In the genomic region with DNA sequence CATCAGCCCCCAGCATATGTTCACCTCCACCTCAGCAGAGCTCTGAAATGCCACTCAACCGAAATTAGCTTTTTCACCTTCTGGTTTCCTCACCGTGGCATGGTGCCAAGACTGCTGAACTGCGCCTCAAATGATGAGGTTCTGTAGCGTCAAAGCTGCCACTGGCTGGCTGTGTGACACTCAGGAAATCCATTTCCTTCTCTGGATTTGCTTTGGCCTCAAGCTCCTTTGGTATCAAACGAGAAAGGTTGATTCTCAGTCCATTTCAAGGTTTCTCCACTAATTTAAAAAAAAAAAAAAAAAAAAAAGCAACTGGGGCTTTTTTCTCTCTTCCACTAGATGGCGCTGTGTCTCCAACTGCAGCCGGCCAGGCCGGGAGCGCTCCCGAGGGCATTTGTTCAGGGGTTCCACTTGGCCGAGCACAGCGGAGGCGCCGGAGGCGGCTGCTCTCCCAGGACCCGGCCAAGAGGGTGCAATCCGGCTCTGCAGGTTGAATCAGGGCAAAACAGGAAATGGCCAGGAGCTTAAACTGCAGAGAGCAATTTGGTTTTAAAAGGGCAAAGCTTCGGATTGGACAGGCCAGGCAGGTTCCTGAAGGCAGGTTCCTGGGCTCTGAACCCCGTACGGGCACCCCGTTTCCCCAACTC, we compare ENCODE assay signal across 8 cellular contexts. TPM values are rescaled to one million over a fixed set of nuclear protein-coding genes. Genes with fewer than 3 reads are reported as not detected.
DNase-seq lines count a peak whose midpoint lies in the region; ATAC-seq, FAIRE-seq and TF ChIP-seq lines count a peak whose summit lies in the region.

No MANE protein-coding gene starts in this region.

- peak overlapping the region; percentile 54 for H3K4me2 ChIP-seq in HepG2 (ENCODE audit: low read depth, low read length)

- H4K20me1 ChIP-seq in HepG2 (ENCODE audit: insufficient read depth, low read length) = no peaks in the 10 kb centered on the region

- H3K79me2 ChIP-seq in HepG2 (ENCODE audit: insufficient read depth, low read length) = no peaks in the 10 kb centered on the region

- H2AFZ ChIP-seq in HepG2 (ENCODE audit: low read length) = no peak overlapping the region

- no peak overlapping the region for H3K4me3 ChIP-seq in HEK293 (ENCODE audit: low read depth, low read length)
- peak overlapping the region; percentile 17 for H3K4me3 ChIP-seq in coronary artery
- H3K4me3 ChIP-seq in HepG2 (replicated peaks in 1 of 3; ENCODE audit: insufficient read depth in 1 of 3, low read depth in 2 of 3, low read length in 3 of 3) = peak overlapping the region in 1 of 3 experiments; percentile 38; a peak in 1 of 6 replicates

- peak; percentile 44; the same call in 1 of the 2 replicates for TF ChIP-seq RAD21 in HepG2 (CRISPR knock-in tag; IDR thresholded peaks at IDR 0.05)

- in situ Hi-C loops in HepG2 (cut with HindIII; ENCODE audit: extremely low pct_ligation_motif_present, low pct_unique_long_range_greater_than_20kb) = loop anchor here (10.0 kb wide), 1 partner anchor 212 kb away; no protein-coding TSS in a partner anchor

- H3K9me3 ChIP-seq in HEK293 (ENCODE audit: control insufficient read depth, insufficient read depth, low read depth, low read length) (no peaks in the 10 kb centered on the region), HepG2 (ENCODE audit: low read length) (no peaks in the 10 kb centered on the region)

- DNase-seq in AML-193 (lab: John Stamatoyannopoulos, UW) (peak; percentile 41 to 47), NCI-H460 (ENCODE audit: extremely low read depth, low read depth) (peak; percentile 36), coronary artery (ENCODE audit: low spot score) (no peak), HepG2 (ENCODE audit: low spot score) (peak; percentile 31), cerebellar nuclear complex (lab: John Stamatoyannopoulos, UW) (no peak)
- DNase-seq in activated CD4-positive, alpha-beta T cell treated with anti-CD3 and anti-CD28 coated beads for 48 hours = peak; percentile 65
- DNase-seq in stimulated activated CD8-positive, alpha-beta memory T cell treated with anti-CD3 and anti-CD28 coated beads, Interleukin-12 subunit alpha, Interleukin-12 subunit beta, amount 100 ng/mL, for 24 hours (ENCODE audit: extremely low read depth) = peak; percentile 2

- peak; percentile 86 for ATAC-seq in HepG2

- H3K36me3 ChIP-seq in HEK293 (ENCODE audit: control insufficient read depth in 2 of 2, insufficient read depth in 1 of 2, low read length in 2 of 2) = no peaks in the 10 kb centered on the region
- no peaks in the 10 kb centered on the region for H3K36me3 ChIP-seq in HepG2 (replicated peaks in 1 of 2; ENCODE audit: control insufficient read depth in 1 of 2, insufficient read depth in 2 of 2, low read length in 2 of 2)

- TF ChIP-seq EP300 in HepG2 (IDR thresholded peaks at IDR 0.05; ENCODE audit: low read depth in 2 of 2, low read length in 2 of 2) = no peak
- no peak for TF ChIP-seq EP300 in HepG2 (CRISPR knock-in tag; IDR thresholded peaks at IDR 0.05; ENCODE audit: borderline replicate concordance)

- CTCF ChIA-PET in HEK293 (lab: Yijun Ruan, JAX) (interaction anchor here (0.6 to 2.8 kb wide), 61 partner anchors 10 to 1043 kb away, joined by 3 to 42 read pairs (median 4); no protein-coding TSS in a partner anchor), HepG2 (lab: Yijun Ruan, JAX; ENCODE audit: low intra/inter-chr PET ratio, low total read pairs) (interaction anchor here (0.6 to 1.5 kb wide), 3 partner anchors 58 to 281 kb away, joined by 3 to 13 read pairs (median 5); no protein-coding TSS in a partner anchor)

- WGBS in HepG2 (ENCODE audit: low lambda C conversion rate) = 14% methylated on average over 17 of the region's 21 CpGs

- no peak for TF ChIP-seq POLR2A in HepG2 (IDR thresholded peaks at IDR 0.05; ENCODE audit: insufficient read depth in 1 of 2, low read depth in 2 of 2, low read length in 2 of 2)

- H3K27me3 ChIP-seq in HepG2 (ENCODE audit: control insufficient read depth in 1 of 2, insufficient read depth in 2 of 2, low read length in 2 of 2) = peaks cover 0 to 39% of the 10 kb centered on the region in 2 experiments; a peak in 3 of 5 replicates

- intact Hi-C loops in HepG2 (cut with micrococcal nuclease; ENCODE audit: unreplicated experiment) = loop anchor here (1.0 kb wide), 1 partner anchor 280 kb away; no protein-coding TSS in a partner anchor

- H3K4me1 ChIP-seq in HEK293 (ENCODE audit: control insufficient read depth, insufficient read depth, low read length) (no peaks in the 10 kb centered on the region), HepG2 (ENCODE audit: insufficient read depth, low read length) (no peaks in the 10 kb centered on the region; the same call in 1 of the 2 replicates)

- no peak overlapping the region for H3K27ac ChIP-seq in HEK293 (ENCODE audit: extremely low read depth, low read depth, low read length)
- H3K27ac ChIP-seq in coronary artery = no peak overlapping the region
- no peak overlapping the region for H3K27ac ChIP-seq in HepG2 (ENCODE audit: extremely low read length, insufficient read depth, low read length)

- no TSS peak for BruUV-seq in HepG2 (replicated peaks; lab: Mats Ljungman, UMichigan)

- no peak for FAIRE-seq in HepG2 (lab: Jason Lieb, UNC)

- H3K9ac ChIP-seq in HepG2 (ENCODE audit: insufficient read depth, low read depth, low read length) = peak overlapping the region; percentile 23; the same call in 1 of the 2 replicates

- peak; percentile 68; the same call in 1 of the 2 replicates for TF ChIP-seq CTCF in HEK293 (tag by site-specific recombination; IDR thresholded peaks at IDR 0.05)
- TF ChIP-seq CTCF in coronary artery (IDR thresholded peaks at IDR 0.05) = peak; percentile 65
- peak; percentile 68 for TF ChIP-seq CTCF in HepG2 (CRISPR knock-in tag; IDR thresholded peaks at IDR 0.05)

- POLR2A ChIA-PET in HEK293 (lab: Yijun Ruan, JAX) (no interaction called here), HepG2 (lab: Yijun Ruan, JAX) (no interaction called here)

TF ChIP-seq in HEK293, 187 proteins besides CTCF, POLR2A, EP300 and RAD21 (continues in another document):
- no peak for TF ChIP-seq ZFP69B (tag by site-specific recombination; IDR thresholded peaks at IDR 0.05)
- peak; percentile 67 for TF ChIP-seq ZNF654 (tag by site-specific recombination; IDR thresholded peaks at IDR 0.05; ENCODE audit: low read depth)

RNA-seq across cellular contexts. Expression of a gene that starts 26.5 kb away (rescaled TPM):
- not detected in 2 replicates for total RNA-seq in NCI-H460 (2014; rRNA removed; shearing (Covaris generic))
- not detected in 2 replicates for polyA plus RNA-seq in NCI-H460 (2014; cell fraction: nucleus; rRNA removed)
- not detected in 2 replicates for total RNA-seq in HepG2 (2016; rRNA removed; fragmentation: Illumina TruSeq; extraction: Trizol)
- not detected in 2 replicates for total RNA-seq in HepG2 (2016; cell fraction: cytosol; rRNA removed; fragmentation: Illumina TruSeq; extraction: Trizol; ENCODE audit: low read depth)
- not detected in 2 replicates for total RNA-seq in HepG2 (2016; cell fraction: insoluble cytoplasmic fraction; rRNA removed; fragmentation: Illumina TruSeq; extraction: Trizol)
- total RNA-seq in HepG2 (2016; cell fraction: membrane; rRNA removed; fragmentation: Illumina TruSeq; extraction: Trizol) = not detected in 2 replicates
- not detected in 2 replicates for total RNA-seq in HepG2 (2016; cell fraction: nucleus; rRNA removed; fragmentation: Illumina TruSeq; extraction: Trizol)
- not detected in 2 replicates for polyA plus RNA-seq in HepG2 (2011; rRNA removed)
- not detected in 2 replicates for polyA plus RNA-seq in HepG2 (2011; cell fraction: cytosol; rRNA removed)
- polyA plus RNA-seq in HepG2 (2011; cell fraction: nucleus; rRNA removed) = not detected in 2 replicates
- not detected in 2 replicates for polyA plus RNA-seq in HepG2 (2012)
- polyA plus RNA-seq in HepG2 (2016; cell fraction: cytosol; fragmentation: Illumina TruSeq; extraction: Trizol; ENCODE audit: low read depth) = not detected in 2 replicates
- polyA plus RNA-seq in HepG2 (2016; cell fraction: insoluble cytoplasmic fraction; fragmentation: Illumina TruSeq; extraction: Trizol; ENCODE audit: low read depth) = not detected in 2 replicates
- not detected in 2 replicates for polyA plus RNA-seq in HepG2 (2016; cell fraction: membrane; fragmentation: Illumina TruSeq; extraction: Trizol; ENCODE audit: low read depth)
- polyA plus RNA-seq in HepG2 (2016; cell fraction: nucleus; fragmentation: Illumina TruSeq; extraction: Trizol; ENCODE audit: insufficient read depth, low read depth) = not detected in 2 replicates
- polyA minus RNA-seq in HepG2 (2011; rRNA and poly(A)+ RNA removed; ENCODE audit: low replicate concordance) = not detected in 2 replicates
- polyA minus RNA-seq in HepG2 (2011; cell fraction: cytosol; rRNA and poly(A)+ RNA removed) = not detected in 2 replicates
- polyA minus RNA-seq in HepG2 (2011; cell fraction: nucleus; rRNA and poly(A)+ RNA removed) = not detected in 2 replicates

RNA-seq across cellular contexts. Expression of a gene that starts 26.9 kb away (rescaled TPM):
- not detected in 2 replicates for total RNA-seq in NCI-H460 (2014; rRNA removed; shearing (Covaris generic))
- polyA plus RNA-seq in NCI-H460 (2014; cell fraction: nucleus; rRNA removed) = not detected in 2 replicates
- 0.04 TPM in 1 of 2 replicates, not detected in the other for total RNA-seq in HepG2 (2016; rRNA removed; fragmentation: Illumina TruSeq; extraction: Trizol)
- not detected in 2 replicates for total RNA-seq in HepG2 (2016; cell fraction: cytosol; rRNA removed; fragmentation: Illumina TruSeq; extraction: Trizol; ENCODE audit: low read depth)
- total RNA-seq in HepG2 (2016; cell fraction: insoluble cytoplasmic fraction; rRNA removed; fragmentation: Illumina TruSeq; extraction: Trizol) = 0.03 and 0.04 TPM in 2 replicates
- total RNA-seq in HepG2 (2016; cell fraction: membrane; rRNA removed; fragmentation: Illumina TruSeq; extraction: Trizol) = 0.03 TPM in 2 replicates
- 0.09 TPM in 1 of 2 replicates, not detected in the other for total RNA-seq in HepG2 (2016; cell fraction: nucleus; rRNA removed; fragmentation: Illumina TruSeq; extraction: Trizol)
- polyA plus RNA-seq in HepG2 (2011; rRNA removed) = 0.05 and 0.07 TPM in 2 replicates
- polyA plus RNA-seq in HepG2 (2011; cell fraction: cytosol; rRNA removed) = 0.05 and 0.06 TPM in 2 replicates
- polyA plus RNA-seq in HepG2 (2011; cell fraction: nucleus; rRNA removed) = 0.03 and 0.08 TPM in 2 replicates
- 0.05 and 0.17 TPM in 2 replicates for polyA plus RNA-seq in HepG2 (2012)
- polyA plus RNA-seq in HepG2 (2016; cell fraction: cytosol; fragmentation: Illumina TruSeq; extraction: Trizol; ENCODE audit: low read depth) = not detected in 2 replicates
- polyA plus RNA-seq in HepG2 (2016; cell fraction: insoluble cytoplasmic fraction; fragmentation: Illumina TruSeq; extraction: Trizol; ENCODE audit: low read depth) = 0.04 TPM in 1 of 2 replicates, not detected in the other
- polyA plus RNA-seq in HepG2 (2016; cell fraction: membrane; fragmentation: Illumina TruSeq; extraction: Trizol; ENCODE audit: low read depth) = not detected in 2 replicates
- not detected in 2 replicates for polyA plus RNA-seq in HepG2 (2016; cell fraction: nucleus; fragmentation: Illumina TruSeq; extraction: Trizol; ENCODE audit: insufficient read depth, low read depth)
- polyA minus RNA-seq in HepG2 (2011; rRNA and poly(A)+ RNA removed; ENCODE audit: low replicate concordance) = 0.18 TPM in 1 of 2 replicates, not detected in the other
- not detected in 2 replicates for polyA minus RNA-seq in HepG2 (2011; cell fraction: cytosol; rRNA and poly(A)+ RNA removed)
- polyA minus RNA-seq in HepG2 (2011; cell fraction: nucleus; rRNA and poly(A)+ RNA removed) = 0.13 and 0.25 TPM in 2 replicates

Comparison
In these comparisons a context has a peak if more than half of its experiments do, and no peak if none do; other contexts are left out.
1. DNase-seq: peak in AML-193 (2 of 2), NCI-H460 (single experiment), activated CD4-positive, alpha-beta T cell treated with anti-CD3 and anti-CD28 coated beads for 48 hours (single experiment), HepG2 (single experiment) and stimulated activated CD8-positive, alpha-beta memory T cell treated with anti-CD3 and anti-CD28 coated beads, Interleukin-12 subunit alpha, Interleukin-12 subunit beta, amount 100 ng/mL, for 24 hours (single experiment); none in coronary artery (single experiment) and cerebellar nuclear complex (0 of 2).
2. Peak in every context shown above with its lines, with median percentiles within 50 percentile points of each other: CTCF ChIP-seq.